Comparison of ENCODE assay signal across 12 cellular contexts in the genomic region with DNA sequence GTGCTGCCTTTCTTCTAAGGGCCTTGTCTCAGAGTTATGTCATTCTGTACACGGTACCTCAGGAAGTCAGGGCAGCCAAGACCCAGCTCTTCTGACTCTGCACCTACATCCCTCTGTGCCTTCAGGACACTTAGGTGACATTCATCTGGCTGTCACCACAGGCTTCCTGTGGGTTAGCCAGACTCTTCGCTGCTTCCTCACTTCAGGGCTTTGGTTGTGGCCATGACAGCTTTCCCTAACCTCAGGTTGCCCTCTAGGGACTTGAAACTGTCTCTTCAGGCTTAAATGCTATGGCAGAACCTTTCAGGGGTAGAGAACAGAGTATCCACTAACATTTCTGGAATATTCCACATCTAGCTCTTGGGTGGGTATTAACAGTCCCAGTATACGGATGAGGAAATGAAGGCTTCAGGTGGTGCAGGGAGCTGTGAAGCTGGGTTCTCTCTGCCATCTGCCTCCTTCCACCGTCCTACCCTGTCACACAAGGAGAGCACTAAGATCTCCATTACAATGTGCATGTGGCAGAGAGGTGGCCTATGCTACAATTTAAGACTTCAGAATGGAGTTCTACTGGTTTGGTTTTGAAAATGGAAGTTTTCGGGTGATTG. TPM values are rescaled to one million over a fixed set of nuclear protein-coding genes. Genes with fewer than 3 reads are reported as not detected.
DNase-seq lines count a peak whose midpoint lies in the region; FAIRE-seq and TF ChIP-seq lines count a peak whose summit lies in the region.
"Had no signal": no experiment of that assay in that cellular context is flagged by ENCODE, and none has a peak within 500 bp of the region (broad histone marks: within the 10 kb centered on the region; RNA-seq: fewer than 3 reads in every experiment).

No MANE protein-coding gene starts in this region.

- CTCF ChIA-PET in CD8-positive, alpha-beta memory T cell (lab: Charles Lee), result interaction anchor here (0.5 to 2.3 kb wide), 22 partner anchors 13 to 264 kb away, joined by 3 to 24 read pairs (median 4); a partner anchor contains a TSS

- H3K27ac ChIP-seq in CD8-positive, alpha-beta memory T cell (ENCODE audit: low read depth, low read length), result no peak overlapping the region
- no peak overlapping the region for H3K27ac ChIP-seq in kidney (ENCODE audit: low read depth in 2 of 2, low read length in 2 of 2)
- H3K27ac ChIP-seq: neural progenitor cell had no signal

- peaks cover 16 to 19% (median 18%) of the 10 kb centered on the region in 3 donors for H3K4me1 Mint-ChIP-seq in CD8-positive, alpha-beta memory T cell
- H3K4me1 Mint-ChIP-seq: neural progenitor cell had no signal

- POLR2A ChIA-PET in CD8-positive, alpha-beta memory T cell (lab: Charles Lee), result interaction anchor here (0.6 to 1.6 kb wide), 4 partner anchors 21 to 189 kb away, joined by 3 to 8 read pairs (median 4); a partner anchor contains a TSS

- peaks cover 0 to 77% (median 17%) of the 10 kb centered on the region in 3 donors for H3K36me3 Mint-ChIP-seq in CD8-positive, alpha-beta memory T cell

- H3K27me3 Mint-ChIP-seq in CD8-positive, alpha-beta memory T cell, result no peaks in the 10 kb centered on the region
- H3K27me3 Mint-ChIP-seq: stimulated activated naive CD8-positive, alpha-beta T cell treated with anti-CD3 and anti-CD28 coated beads, Interleukin-15, Interleukin-2, amounts not matched to agents 100 ng/mL and 50 ng/mL, for 24 hours had no signal

- peaks cover 13% of the 10 kb centered on the region for H3K4me1 ChIP-seq in CD8-positive, alpha-beta memory T cell (ENCODE audit: insufficient read depth, low read length)
- no peaks in the 10 kb centered on the region for H3K4me1 ChIP-seq in BE2C
- no peaks in the 10 kb centered on the region for H3K4me1 ChIP-seq in kidney (ENCODE audit: control insufficient read depth in 1 of 2, insufficient read depth in 1 of 2, low read depth in 1 of 2, low read length in 2 of 2)
- H3K4me1 ChIP-seq: neural progenitor cell had no signal

- no peak for FAIRE-seq in kidney (lab: Jason Lieb, UNC)
- FAIRE-seq: H54 had no signal

- no peaks in the 10 kb centered on the region for H3K9me3 Mint-ChIP-seq in CD8-positive, alpha-beta memory T cell
- H3K9me3 Mint-ChIP-seq: neural progenitor cell; stimulated activated naive CD8-positive, alpha-beta T cell treated with anti-CD3 and anti-CD28 coated beads, Interleukin-15, Interleukin-2, amounts not matched to agents 100 ng/mL and 50 ng/mL, for 24 hours had no signal

- TF ChIP-seq CTCF in BE2C (IDR thresholded peaks at IDR 0.05; ENCODE audit: low read depth, low read length) (no peak), kidney (IDR thresholded peaks at IDR 0.05; ENCODE audit: borderline replicate concordance, extremely low read depth, insufficient read depth) (no peak)

- in situ Hi-C loops in KBM-7 (cut with MboI; ENCODE audit: low pct_unique_long_range_greater_than_20kb, low sequenced_read_pairs), result no loop called here

- H3K9me3 ChIP-seq in CD8-positive, alpha-beta memory T cell (ENCODE audit: low read length), result no peaks in the 10 kb centered on the region
- H3K9me3 ChIP-seq in BE2C, result no peaks in the 10 kb centered on the region
- H3K9me3 ChIP-seq in kidney (ENCODE audit: control insufficient read depth in 1 of 2, low read length in 2 of 2), result no peaks in the 10 kb centered on the region

- no peak overlapping the region for H3K4me3 ChIP-seq in CD8-positive, alpha-beta memory T cell (ENCODE audit: low read length)
- H3K4me3 ChIP-seq in BE2C (ENCODE audit: low read depth, low read length) (no peak overlapping the region), kidney (ENCODE audit: low read length in 2 of 2) (no peak overlapping the region)
- H3K4me3 ChIP-seq: neural progenitor cell had no signal

- DNase-seq in CD8-positive, alpha-beta memory T cell, result peak; percentile 42 to 82 (median 69)
- DNase-seq in KBM-7, result peak; percentile 86
- peak; percentile 35 for DNase-seq in activated CD4-positive, alpha-beta T cell treated with anti-CD3 and anti-CD28 coated beads, Interleukin-2, amount 50 U/mL, for 1 hour
- DNase-seq in germinal center (ENCODE audit: low spot score), result peak; percentile 15
- DNase-seq in BE2C, result no peak
- no peak for DNase-seq in kidney
- no peak for DNase-seq in cortex of kidney (lab: John Stamatoyannopoulos, UW)
- no peak for DNase-seq in cerebellar cortex (ENCODE audit: low spot score)
- DNase-seq: NCI-H1436 had no signal

- peaks cover 22% of the 10 kb centered on the region for H3K36me3 ChIP-seq in CD8-positive, alpha-beta memory T cell (ENCODE audit: insufficient read depth, low read length)
- H3K36me3 ChIP-seq in BE2C (no peaks in the 10 kb centered on the region), kidney (ENCODE audit: control insufficient read depth in 1 of 2, insufficient read depth in 2 of 2, low read length in 2 of 2) (peaks cover 34 to 67% of the 10 kb centered on the region in 2 donors)
- H3K36me3 ChIP-seq: neural progenitor cell had no signal

- no peaks in the 10 kb centered on the region for H3K27me3 ChIP-seq in CD8-positive, alpha-beta memory T cell (ENCODE audit: insufficient read depth, low read length, poor library complexity, severe bottlenecking)
- H3K27me3 ChIP-seq in BE2C, result no peaks in the 10 kb centered on the region
- H3K27me3 ChIP-seq: neural progenitor cell had no signal

- peak overlapping the region in 1 of 7 donors; percentile 37 for H3K4me3 Mint-ChIP-seq in CD8-positive, alpha-beta memory T cell
- H3K4me3 Mint-ChIP-seq: neural progenitor cell; stimulated activated naive CD8-positive, alpha-beta T cell treated with anti-CD3 and anti-CD28 coated beads, Interleukin-15, Interleukin-2, amounts not matched to agents 100 ng/mL and 50 ng/mL, for 24 hours had no signal

- intact Hi-C loops in kidney (cut with DNase I), result no loop called here

- peak overlapping the region in 7 of 8 donors; percentile 5 to 77 (median 73) for H3K27ac Mint-ChIP-seq in CD8-positive, alpha-beta memory T cell
- H3K27ac Mint-ChIP-seq: neural progenitor cell had no signal

- H3K9ac ChIP-seq in kidney (ENCODE audit: low read length in 2 of 2), result no peak overlapping the region
- H3K9ac ChIP-seq: neural progenitor cell had no signal

RNA-seq across cellular contexts. Expression of a gene that starts 9.9 kb away (rescaled TPM):
- 1 to 10 TPM in 1 of 2 experiments, under 1 TPM in 1; 0.33 to 1.1 TPM for total RNA-seq in CD8-positive, alpha-beta memory T cell
- polyA plus RNA-seq in CD8-positive, alpha-beta memory T cell, result 0.44 TPM
- 0.85 TPM for polyA plus RNA-seq in BE2C (2012; ENCODE audit: insufficient read depth, insufficient read length, low read depth)
- 4.3 TPM for total RNA-seq in kidney
- not detected for polyA plus RNA-seq in kidney (ENCODE audit: insufficient read depth, low read depth, low replicate concordance)

RNA-seq across cellular contexts. Expression of a gene that starts 10.0 kb away (rescaled TPM):
- 1 to 10 TPM; 4.4 to 5.2 TPM for total RNA-seq in CD8-positive, alpha-beta memory T cell
- 0.40 TPM for polyA plus RNA-seq in CD8-positive, alpha-beta memory T cell
- 4.2 TPM for polyA plus RNA-seq in BE2C (2012; ENCODE audit: insufficient read depth, insufficient read length, low read depth)
- 9.7 TPM for total RNA-seq in kidney
- polyA plus RNA-seq in kidney (ENCODE audit: insufficient read depth, low read depth, low replicate concordance), result 6.4 TPM

RNA-seq across cellular contexts. Expression of a gene that starts 22.0 kb away (rescaled TPM):
- total RNA-seq in CD8-positive, alpha-beta memory T cell, result 10 to 100 TPM; 35.1 to 37.6 TPM
- 50.0 TPM for polyA plus RNA-seq in CD8-positive, alpha-beta memory T cell
- 58.7 TPM for polyA plus RNA-seq in BE2C (2012; ENCODE audit: insufficient read depth, insufficient read length, low read depth)
- total RNA-seq in kidney, result 61.7 TPM
- 40.2 TPM for polyA plus RNA-seq in kidney (ENCODE audit: insufficient read depth, low read depth, low replicate concordance)

RNA-seq across cellular contexts. Expression of a gene that starts 36.2 kb away (rescaled TPM):
- 10 to 100 TPM; 11.6 to 12.1 TPM for total RNA-seq in CD8-positive, alpha-beta memory T cell
- 45.8 TPM for polyA plus RNA-seq in CD8-positive, alpha-beta memory T cell
- 188 TPM for polyA plus RNA-seq in BE2C (2012; ENCODE audit: insufficient read depth, insufficient read length, low read depth)
- 58.6 TPM for total RNA-seq in kidney
- 29.8 TPM for polyA plus RNA-seq in kidney (ENCODE audit: insufficient read depth, low read depth, low replicate concordance)

Comparison
In these comparisons a context has a peak if more than half of its experiments do, and no peak if none do; other contexts are left out.
1. DNase-seq: peak in CD8-positive, alpha-beta memory T cell (5 of 5), KBM-7 (single experiment), activated CD4-positive, alpha-beta T cell treated with anti-CD3 and anti-CD28 coated beads, Interleukin-2, amount 50 U/mL, for 1 hour (single experiment) and germinal center (single experiment); none in BE2C (single experiment), kidney (single experiment), cortex of kidney (single experiment) and cerebellar cortex (single experiment).